ENCODE assay signal across 8 cellular contexts in genomic region chr17:68019675-68020450, GRCh38. TPM values are rescaled to one million over a fixed set of nuclear protein-coding genes. Genes with fewer than 3 reads are reported as not detected.
A peak's percentile ranks its signal among the peaks of the same experiment; 100 is the strongest.
DNase-seq lines count a peak whose midpoint lies in the region; ATAC-seq and TF ChIP-seq lines count a peak whose summit lies in the region.

No MANE protein-coding gene starts in this region.

- peak overlapping the region; percentile 87 for H3K9ac ChIP-seq in SK-N-MC (ENCODE audit: insufficient read length)

- H3K27ac ChIP-seq in SK-N-MC = peak overlapping the region; percentile 71; the same call in 1 of the 2 replicates
- H3K27ac ChIP-seq in testis = peak overlapping the region; percentile 91 to 94

- 1 to 3% methylated on average over 28 to 48 of the region's 54 CpGs for WGBS in testis, 2 donors

- no peaks in the 10 kb centered on the region for H3K9me3 Mint-ChIP-seq in activated naive CD4-positive, alpha-beta T cell treated with anti-CD3 and anti-CD28 coated beads, Interleukin-2, amount 50 U/mL, for 72 hours

- DNase-seq in GM12864 (ENCODE audit: low read depth) (peak; percentile 91), NCI-H1048 (lab: John Stamatoyannopoulos, UW) (peak; percentile 82), SK-N-MC (ENCODE audit: low read depth, low spot score) (peak; percentile 86), glomerular visceral epithelial cell (ENCODE audit: extremely low spot score) (peak; percentile 98), omental fat pad (ENCODE audit: low spot score) (peak; percentile 95), testis (peak; percentile 96)
- DNase-seq in activated naive CD4-positive, alpha-beta T cell treated with anti-CD3 and anti-CD28 coated beads, Interleukin-2, amount 50 U/mL, for 72 hours (ENCODE audit: low spot score in 2 of 2) = peak; percentile 99 to 100

- no peaks in the 10 kb centered on the region for H3K27me3 ChIP-seq in testis

- peak overlapping the region; percentile 99 to 100 for H3K27ac Mint-ChIP-seq in activated naive CD4-positive, alpha-beta T cell treated with anti-CD3 and anti-CD28 coated beads, Interleukin-2, amount 50 U/mL, for 72 hours

- H3K4me1 ChIP-seq in testis = no peaks in the 10 kb centered on the region

- H3K36me3 Mint-ChIP-seq in activated naive CD4-positive, alpha-beta T cell treated with anti-CD3 and anti-CD28 coated beads, Interleukin-2, amount 50 U/mL, for 72 hours = peaks cover 0 to 7% of the 10 kb centered on the region in 2 donors

- H3K36me3 ChIP-seq in SK-N-MC (ENCODE audit: insufficient read depth, low read length) (no peaks in the 10 kb centered on the region), testis (ENCODE audit: low read depth, missing control alignments) (no peaks in the 10 kb centered on the region)

- intact Hi-C loops in testis (cut with DNase I; ENCODE audit: low total_unique reads) = no loop called here

- no peak for TF ChIP-seq POLR2A in testis (IDR thresholded peaks at IDR 0.05)

- TF ChIP-seq CTCF in GM12864 (IDR thresholded peaks at IDR 0.05; ENCODE audit: low read depth, low read length, missing control alignments) (peak; percentile 59), omental fat pad (IDR thresholded peaks at IDR 0.05) (peak in 1 of 3 donors; percentile 40), testis (IDR thresholded peaks at IDR 0.05) (peak; percentile 33 to 73 (median 64))

- no peaks in the 10 kb centered on the region for H3K9me3 ChIP-seq in SK-N-MC (ENCODE audit: low read depth, low read length)
- H3K9me3 ChIP-seq in testis = no peaks in the 10 kb centered on the region

- H3K4me3 ChIP-seq in GM12864 (ENCODE audit: low read depth, low read length) (peak overlapping the region; percentile 64), SK-N-MC (peak overlapping the region; percentile 87), testis (peak overlapping the region; percentile 57 to 81)

- peak; percentile 89 for ATAC-seq in HG02610 (IDR thresholded peaks at IDR 0.05; ENCODE audit: unreplicated experiment)
- peak; percentile 95 for ATAC-seq in activated naive CD4-positive, alpha-beta T cell treated with anti-CD3 and anti-CD28 coated beads, Interleukin-2, amount 50 U/mL, for 72 hours
- peak; percentile 97 for ATAC-seq in omental fat pad (ENCODE audit: low FRiP score)

RNA-seq across cellular contexts. Expression of gene KPNA2, which starts 15.7 kb away (rescaled TPM):
- total RNA-seq in activated naive CD4-positive, alpha-beta T cell treated with anti-CD3 and anti-CD28 coated beads, Interleukin-2, amount 50 U/mL, for 72 hours = 100 to 1,000 TPM; 150 to 274 TPM
- total RNA-seq in omental fat pad = 10 to 100 TPM; 13.2 to 64.1 (median 23.4) TPM
- 100 to 1,000 TPM; 143 to 157 TPM for total RNA-seq in testis
- polyA plus RNA-seq in testis (ENCODE audit: insufficient read depth, low read depth, low replicate concordance) = 481 TPM

RNA-seq across cellular contexts. Expression of gene C17orf58, which starts 23.6 kb away (rescaled TPM):
- total RNA-seq in activated naive CD4-positive, alpha-beta T cell treated with anti-CD3 and anti-CD28 coated beads, Interleukin-2, amount 50 U/mL, for 72 hours = 10 to 100 TPM; 12.6 to 17.6 TPM
- 10 to 100 TPM in 2 of 4 donors, 1 to 10 TPM in 2; 4.3 to 22.9 (median 9.6) TPM for total RNA-seq in omental fat pad
- 10 to 100 TPM; 13.1 to 14.5 TPM for total RNA-seq in testis
- polyA plus RNA-seq in testis (ENCODE audit: insufficient read depth, low read depth, low replicate concordance) = 13.5 TPM

Comparison
In these comparisons a context has a peak if more than half of its experiments do, and no peak if none do; other contexts are left out.
1. Peak in every context shown above with its lines: DNase-seq, ATAC-seq, H3K4me3 ChIP-seq and H3K27ac ChIP-seq.